ENCODE assay signal across 8 cellular contexts in the genomic region with DNA sequence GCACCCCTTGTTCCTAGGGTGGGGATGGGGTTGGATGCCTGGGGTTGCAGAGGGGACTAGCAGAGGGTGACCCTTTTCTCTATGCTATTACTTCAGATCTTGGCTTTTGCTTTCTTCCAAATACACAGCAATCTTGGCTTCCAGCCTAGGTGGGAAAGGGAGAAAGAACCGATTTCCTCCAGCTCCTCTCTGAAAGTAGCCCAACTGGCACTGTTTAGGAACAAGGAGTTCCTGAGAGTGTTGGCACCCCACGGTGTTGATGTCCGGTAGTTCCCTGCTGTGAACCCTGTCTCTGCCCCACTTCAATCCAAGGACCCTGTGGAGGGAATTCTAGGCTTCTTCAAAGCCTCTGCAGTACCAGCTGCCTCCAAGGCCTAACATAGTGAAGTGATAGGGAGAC. TPM values are rescaled to one million over a fixed set of nuclear protein-coding genes. Genes with fewer than 3 reads are reported as not detected.
DNase-seq lines count a peak whose midpoint lies in the region; ATAC-seq lines count a peak whose summit lies in the region.

No MANE protein-coding gene starts in this region.

- no peak for DNase-seq in activated naive CD8-positive, alpha-beta T cell treated with anti-CD3 and anti-CD28 coated beads, Interleukin-2, amount 50 U/mL, for 24 hours
- no peak for DNase-seq in NCI-H446 treated with DMSO at 0.1 percent for 48 hours (lab: John Stamatoyannopoulos, UW)
- no peak for DNase-seq in NCI-H2171 treated with DMSO at 0.1 percent for 48 hours (lab: John Stamatoyannopoulos, UW)
- no peak for DNase-seq in MV-4-11 (lab: John Stamatoyannopoulos, UW)
- DNase-seq in NCI-H2029 (lab: John Stamatoyannopoulos, UW) = no peak

- H3K36me3 ChIP-seq in iPS-18a (ENCODE audit: control insufficient read depth, low read depth, low read length) = peaks cover 67% of the 10 kb centered on the region

- peaks cover 8% of the 10 kb centered on the region for H3K36me3 Mint-ChIP-seq in IgD-negative memory B cell
- H3K36me3 Mint-ChIP-seq in activated naive CD8-positive, alpha-beta T cell treated with anti-CD3 and anti-CD28 coated beads, Interleukin-2, amount 50 U/mL, for 24 hours (ENCODE audit: low read depth) = peaks cover 48% of the 10 kb centered on the region
- peaks cover 49% of the 10 kb centered on the region for H3K36me3 Mint-ChIP-seq in stimulated activated memory B cell treated with anti-CD40 and anti-IgM and Interleukin-4, amounts not matched to agents 10 μg/mL and 1 μg/mL and 100 μg/mL, for 72 hours

- H3K27ac Mint-ChIP-seq in IgD-negative memory B cell = peak overlapping the region in 1 of 3 donors; percentile 98
- H3K27ac Mint-ChIP-seq in activated naive CD8-positive, alpha-beta T cell treated with anti-CD3 and anti-CD28 coated beads, Interleukin-2, amount 50 U/mL, for 24 hours = peak overlapping the region; percentile 100
- H3K27ac Mint-ChIP-seq in stimulated activated memory B cell treated with anti-CD40 and anti-IgM and Interleukin-4, amounts not matched to agents 10 μg/mL and 1 μg/mL and 100 μg/mL, for 72 hours = peak overlapping the region; percentile 97

- H3K4me1 ChIP-seq in iPS-18a (ENCODE audit: control insufficient read depth, low read depth, low read length) = peaks cover 28% of the 10 kb centered on the region

- H3K27me3 ChIP-seq in iPS-18a (ENCODE audit: control insufficient read depth, insufficient read depth, low read length) = no peaks in the 10 kb centered on the region

- H3K27ac ChIP-seq in iPS-18a (ENCODE audit: low read length) = peak overlapping the region; percentile 26

- no peak for ATAC-seq in activated naive CD8-positive, alpha-beta T cell treated with anti-CD3 and anti-CD28 coated beads, Interleukin-2, amount 50 U/mL, for 24 hours
- ATAC-seq in stimulated activated memory B cell treated with anti-CD40 and anti-IgM and Interleukin-4, amounts not matched to agents 10 μg/mL and 1 μg/mL and 100 μg/mL, for 72 hours = no peak

- no peaks in the 10 kb centered on the region for H3K27me3 Mint-ChIP-seq in IgD-negative memory B cell
- no peaks in the 10 kb centered on the region for H3K27me3 Mint-ChIP-seq in activated naive CD8-positive, alpha-beta T cell treated with anti-CD3 and anti-CD28 coated beads, Interleukin-2, amount 50 U/mL, for 24 hours
- no peaks in the 10 kb centered on the region for H3K27me3 Mint-ChIP-seq in stimulated activated memory B cell treated with anti-CD40 and anti-IgM and Interleukin-4, amounts not matched to agents 10 μg/mL and 1 μg/mL and 100 μg/mL, for 72 hours

- H3K4me3 ChIP-seq in iPS-18a (ENCODE audit: low read length) = peak overlapping the region; percentile 89

- peak overlapping the region; percentile 100 for H3K9ac ChIP-seq in iPS-18a (ENCODE audit: low read length)

- H3K9me3 Mint-ChIP-seq in IgD-negative memory B cell = no peaks in the 10 kb centered on the region
- H3K9me3 Mint-ChIP-seq in activated naive CD8-positive, alpha-beta T cell treated with anti-CD3 and anti-CD28 coated beads, Interleukin-2, amount 50 U/mL, for 24 hours = no peaks in the 10 kb centered on the region
- no peaks in the 10 kb centered on the region for H3K9me3 Mint-ChIP-seq in stimulated activated memory B cell treated with anti-CD40 and anti-IgM and Interleukin-4, amounts not matched to agents 10 μg/mL and 1 μg/mL and 100 μg/mL, for 72 hours

- H3K4me1 Mint-ChIP-seq in IgD-negative memory B cell = peaks cover 24 to 54% (median 25%) of the 10 kb centered on the region in 3 donors
- H3K4me1 Mint-ChIP-seq in activated naive CD8-positive, alpha-beta T cell treated with anti-CD3 and anti-CD28 coated beads, Interleukin-2, amount 50 U/mL, for 24 hours = peaks cover 42% of the 10 kb centered on the region
- H3K4me1 Mint-ChIP-seq in stimulated activated memory B cell treated with anti-CD40 and anti-IgM and Interleukin-4, amounts not matched to agents 10 μg/mL and 1 μg/mL and 100 μg/mL, for 72 hours = peaks cover 42% of the 10 kb centered on the region

- no peaks in the 10 kb centered on the region for H3K9me3 ChIP-seq in iPS-18a (ENCODE audit: control insufficient read depth, low read depth, low read length)

- H3K4me3 Mint-ChIP-seq in IgD-negative memory B cell = peak overlapping the region; percentile 99 to 100 (median 100)
- peak overlapping the region; percentile 100 for H3K4me3 Mint-ChIP-seq in activated naive CD8-positive, alpha-beta T cell treated with anti-CD3 and anti-CD28 coated beads, Interleukin-2, amount 50 U/mL, for 24 hours
- peak overlapping the region; percentile 99 for H3K4me3 Mint-ChIP-seq in stimulated activated memory B cell treated with anti-CD40 and anti-IgM and Interleukin-4, amounts not matched to agents 10 μg/mL and 1 μg/mL and 100 μg/mL, for 72 hours

RNA-seq across cellular contexts. Expression of a gene that starts 1.1 kb away (rescaled TPM):
- 111 TPM for polyA plus RNA-seq in IgD-negative memory B cell

RNA-seq across cellular contexts. Expression of a gene that starts 40.2 kb away (rescaled TPM):
- polyA plus RNA-seq in IgD-negative memory B cell = 57.5 TPM

RNA-seq across cellular contexts. Expression of a gene that starts 41.6 kb away (rescaled TPM):
- not detected for polyA plus RNA-seq in IgD-negative memory B cell

RNA-seq across cellular contexts. Expression of a gene that starts 46.9 kb away (rescaled TPM):
- not detected for polyA plus RNA-seq in IgD-negative memory B cell

RNA-seq across cellular contexts. Expression of a gene that starts 47.7 kb away (rescaled TPM):
- polyA plus RNA-seq in IgD-negative memory B cell = 39.8 TPM
